Comparison of ENCODE assay signal across 23 cellular contexts in genomic region chr4:10154241-10154640, GRCh38. TPM values are rescaled to one million over a fixed set of nuclear protein-coding genes. Genes with fewer than 3 reads are reported as not detected.
A peak's percentile ranks its signal among the peaks of the same experiment; 100 is the strongest.
DNase-seq lines count a peak whose midpoint lies in the region; ATAC-seq, FAIRE-seq and TF ChIP-seq lines count a peak whose summit lies in the region.
"Had no signal": no experiment of that assay in that cellular context is flagged by ENCODE, and none has a peak within 500 bp of the region (broad histone marks: within the 10 kb centered on the region; RNA-seq: fewer than 3 reads in every experiment).

No MANE protein-coding gene starts in this region.

- H3K4me3 Mint-ChIP-seq in mesothelial cell of epicardium = no peak overlapping the region
- H3K4me3 Mint-ChIP-seq: CD14-positive monocyte; CD4-positive, alpha-beta memory T cell; CD4-positive, CD25-positive, alpha-beta regulatory T cell; CD8-positive, alpha-beta memory T cell had no signal

- no peak overlapping the region for H3K4me3 ChIP-seq in HepG2 (replicated peaks in 1 of 3; ENCODE audit: insufficient read depth in 1 of 3, low read depth in 2 of 3, low read length in 3 of 3)
- no peak overlapping the region for H3K4me3 ChIP-seq in right lobe of liver
- no peak overlapping the region for H3K4me3 ChIP-seq in K562
- no peak overlapping the region for H3K4me3 ChIP-seq in parathyroid adenoma (ENCODE audit: low read depth, low read length)
- H3K4me3 ChIP-seq: BLaER1 had no signal

- TF ChIP-seq EP300 in HepG2 (IDR thresholded peaks at IDR 0.05; ENCODE audit: low read depth in 2 of 2, low read length in 2 of 2) = no peak
- no peak for TF ChIP-seq EP300 in HepG2 (CRISPR knock-in tag; IDR thresholded peaks at IDR 0.05; ENCODE audit: borderline replicate concordance)
- no peak for TF ChIP-seq EP300 in K562 (IDR thresholded peaks at IDR 0.05; ENCODE audit: low read length)

- BruUV-seq in HepG2 (replicated peaks; lab: Mats Ljungman, UMichigan) (no TSS peak), K562 (replicated peaks; lab: Mats Ljungman, UMichigan) (no TSS peak)

- TF ChIP-seq RAD21 in HepG2 (CRISPR knock-in tag; IDR thresholded peaks at IDR 0.05) (no peak), K562 (CRISPR knock-in tag; conservative IDR thresholded peaks at IDR 0.05 in 1 of 2, IDR thresholded peaks at IDR 0.05 in 1 of 2) (no peak)

- TF ChIP-seq CTCF in HepG2 (CRISPR knock-in tag; IDR thresholded peaks at IDR 0.05) = no peak
- no peak for TF ChIP-seq CTCF in right lobe of liver (IDR thresholded peaks at IDR 0.05)
- no peak for TF ChIP-seq CTCF in K562 (IDR thresholded peaks at IDR 0.05 in 2 of 3, conservative IDR thresholded peaks at IDR 0.05 in 1 of 3; ENCODE audit: insufficient read depth in 2 of 3, low read depth in 1 of 3, low read length in 3 of 3)
- no peak for TF ChIP-seq CTCF in parathyroid adenoma (IDR thresholded peaks at IDR 0.05)
- TF ChIP-seq CTCF in mesothelial cell of epicardium (IDR thresholded peaks at IDR 0.05; ENCODE audit: unreplicated experiment) = no peak

- H4K20me1 ChIP-seq in HepG2 (ENCODE audit: insufficient read depth, low read length) (no peaks in the 10 kb centered on the region), K562 (replicated peaks; ENCODE audit: control insufficient read depth, insufficient read depth, low read length) (no peaks in the 10 kb centered on the region)
- H4K20me1 ChIP-seq: BLaER1 had no signal

- H3K4me2 ChIP-seq in HepG2 (ENCODE audit: low read depth, low read length) (no peak overlapping the region), K562 (ENCODE audit: insufficient read depth, low read length) (no peak overlapping the region), parathyroid adenoma (ENCODE audit: low read length) (no peak overlapping the region)
- H3K4me2 ChIP-seq: BLaER1 had no signal

- H3K4me1 Mint-ChIP-seq in mesothelial cell of epicardium = peaks cover 2% of the 10 kb centered on the region

- H3K79me2 ChIP-seq in HepG2 (ENCODE audit: insufficient read depth, low read length) (no peaks in the 10 kb centered on the region), K562 (ENCODE audit: control insufficient read depth, insufficient read depth, low read length) (no peaks in the 10 kb centered on the region), parathyroid adenoma (no peaks in the 10 kb centered on the region)

- H3K9me3 ChIP-seq in HepG2 (ENCODE audit: low read length) = no peaks in the 10 kb centered on the region
- H3K9me3 ChIP-seq in right lobe of liver = no peaks in the 10 kb centered on the region
- no peaks in the 10 kb centered on the region for H3K9me3 ChIP-seq in K562 (replicated peaks; ENCODE audit: control insufficient read depth, insufficient read depth, low read depth, low read length)
- no peaks in the 10 kb centered on the region for H3K9me3 ChIP-seq in parathyroid adenoma (ENCODE audit: control insufficient read depth, low read length)
- H3K9me3 ChIP-seq: BE2C, BLaER1, Caco-2 had no signal

- DNase-seq in HepG2 (ENCODE audit: low spot score) = no peak
- no peak for DNase-seq in right lobe of liver
- no peak for DNase-seq in K562 (ENCODE audit: extremely low read depth in 1 of 4, low spot score in 3 of 4)
- no peak for DNase-seq in mesothelial cell of epicardium (ENCODE audit: low spot score in 2 of 2, unreplicated experiment in 2 of 2)
- no peak for DNase-seq in COR-L47 (lab: John Stamatoyannopoulos, UW)
- DNase-seq: ACHN; BE2C; C1 segment of cervical spinal cord; Caco-2; Calu3; CD4-positive, alpha-beta memory T cell; CD4-positive, CD25-positive, alpha-beta regulatory T cell; CD8-positive, alpha-beta memory T cell; DMS79 treated with DMSO at 0.1 percent for 48 hours; GF-D8 had no signal

- no peak overlapping the region for H3K27ac ChIP-seq in HepG2 (ENCODE audit: extremely low read length, insufficient read depth, low read length)
- no peak overlapping the region for H3K27ac ChIP-seq in right lobe of liver
- no peak overlapping the region for H3K27ac ChIP-seq in K562 (ENCODE audit: extremely low read depth, low read depth, low read length)
- H3K27ac ChIP-seq in parathyroid adenoma = peak overlapping the region; percentile 42
- H3K27ac ChIP-seq: 22Rv1, BLaER1 had no signal

- ATAC-seq in HepG2 = no peak
- no peak for ATAC-seq in right lobe of liver
- no peak for ATAC-seq in K562

- FAIRE-seq in HepG2 (lab: Jason Lieb, UNC) = no peak
- no peak for FAIRE-seq in K562 (lab: Jason Lieb, UNC)
- FAIRE-seq: D721Med, G401.6, GM12891, GM19239 had no signal

- H3K27ac Mint-ChIP-seq in mesothelial cell of epicardium = no peak overlapping the region
- H3K27ac Mint-ChIP-seq: CD14-positive monocyte; CD4-positive, alpha-beta memory T cell; CD4-positive, CD25-positive, alpha-beta regulatory T cell; CD8-positive, alpha-beta memory T cell had no signal

- H2AFZ ChIP-seq in HepG2 (ENCODE audit: low read length) (no peak overlapping the region), K562 (ENCODE audit: low read depth, low read length) (no peak overlapping the region), parathyroid adenoma (no peak overlapping the region)

- H3K9ac ChIP-seq in HepG2 (ENCODE audit: insufficient read depth, low read depth, low read length) (no peak overlapping the region), K562 (ENCODE audit: insufficient read depth in 1 of 2, low read depth in 2 of 2, low read length in 2 of 2) (no peak overlapping the region), parathyroid adenoma (no peak overlapping the region)
- H3K9ac ChIP-seq: BLaER1 had no signal

- TF ChIP-seq POLR2A in HepG2 (IDR thresholded peaks at IDR 0.05; ENCODE audit: insufficient read depth in 1 of 2, low read depth in 2 of 2, low read length in 2 of 2) (no peak), right lobe of liver (IDR thresholded peaks at IDR 0.05) (no peak), K562 (conservative IDR thresholded peaks at IDR 0.05) (no peak)

- CTCF ChIA-PET in HepG2 (lab: Yijun Ruan, JAX; ENCODE audit: low intra/inter-chr PET ratio, low total read pairs) = no interaction called here
- CTCF ChIA-PET in K562 (lab: Yijun Ruan, JAX; ENCODE audit: low intra/inter-chr PET ratio) = no interaction called here

- WGBS in HepG2 (ENCODE audit: low lambda C conversion rate) = 14% methylated on average over 2 of the region's 3 CpGs
- WGBS in right lobe of liver (ENCODE audit: insufficient coverage, low coverage, low lambda C conversion rate, missing lambda C conversion rate) = 46% methylated on average over 3 of the region's 3 CpGs
- WGBS in K562 (ENCODE audit: insufficient coverage, low coverage, missing lambda C conversion rate) = 2% methylated on average over 3 of the region's 3 CpGs

- intact Hi-C loops in HepG2 (cut with micrococcal nuclease; ENCODE audit: unreplicated experiment) (no loop called here), right lobe of liver (cut with DNase I) (loop anchor here in 1 of 2 donors (10.0 kb wide), 1 partner anchor 251 kb away; no protein-coding TSS in a partner anchor), K562 (cut with micrococcal nuclease) (no loop called here)

- H3K36me3 Mint-ChIP-seq in mesothelial cell of epicardium = no peaks in the 10 kb centered on the region
- H3K36me3 Mint-ChIP-seq: CD14-positive monocyte; CD4-positive, alpha-beta memory T cell; CD4-positive, CD25-positive, alpha-beta regulatory T cell; CD8-positive, alpha-beta memory T cell had no signal

- H3K27me3 ChIP-seq in HepG2 (ENCODE audit: control insufficient read depth in 1 of 2, insufficient read depth in 2 of 2, low read length in 2 of 2) = peaks cover 0 to 17% of the 10 kb centered on the region in 2 experiments; a peak in 2 of 5 replicates
- no peaks in the 10 kb centered on the region for H3K27me3 ChIP-seq in right lobe of liver
- H3K27me3 ChIP-seq in K562 (ENCODE audit: control insufficient read depth in 2 of 2, insufficient read depth in 2 of 2, low read length in 2 of 2) = peaks cover 7 to 24% of the 10 kb centered on the region in 2 experiments; a peak in 4 of 5 replicates
- H3K27me3 ChIP-seq in parathyroid adenoma (ENCODE audit: control insufficient read depth, insufficient read depth, low read length) = no peaks in the 10 kb centered on the region
- H3K27me3 ChIP-seq: BE2C, BLaER1 had no signal

- POLR2A ChIA-PET in HepG2 (lab: Yijun Ruan, JAX) (no interaction called here), K562 (lab: Yijun Ruan, JAX) (interaction anchor here (2.5 to 2.8 kb wide), 2 partner anchors 10 to 37 kb away, joined by 7 to 25 read pairs; partner anchors contain the start of gene WDR1)

- in situ Hi-C loops in HepG2 (cut with HindIII; ENCODE audit: extremely low pct_ligation_motif_present, low pct_unique_long_range_greater_than_20kb) (loop anchor here (25.0 kb wide), 1 partner anchor 1258 kb away; no protein-coding TSS in a partner anchor), K562 (cut with MboI) (loop anchor here (25.0 kb wide), 1 partner anchor 1258 kb away; no protein-coding TSS in a partner anchor)

- H3K9me3 Mint-ChIP-seq in mesothelial cell of epicardium = no peaks in the 10 kb centered on the region
- H3K9me3 Mint-ChIP-seq: CD14-positive monocyte; CD4-positive, alpha-beta memory T cell; CD4-positive, CD25-positive, alpha-beta regulatory T cell; CD8-positive, alpha-beta memory T cell had no signal

- H3K36me3 ChIP-seq in HepG2 (replicated peaks in 1 of 2; ENCODE audit: control insufficient read depth in 1 of 2, insufficient read depth in 2 of 2, low read length in 2 of 2) (no peaks in the 10 kb centered on the region), right lobe of liver (no peaks in the 10 kb centered on the region), K562 (ENCODE audit: control insufficient read depth, insufficient read depth, low read length) (no peaks in the 10 kb centered on the region), parathyroid adenoma (ENCODE audit: control insufficient read depth, insufficient read depth, low read length) (no peaks in the 10 kb centered on the region)
- H3K36me3 ChIP-seq: BE2C, BLaER1 had no signal

- no peaks in the 10 kb centered on the region for H3K9me1 ChIP-seq in K562 (ENCODE audit: control insufficient read depth, insufficient read depth, low read length)

- H3K4me1 ChIP-seq in HepG2 (ENCODE audit: insufficient read depth, low read length) (peaks cover 9% of the 10 kb centered on the region; the same call in 1 of the 2 replicates), right lobe of liver (no peaks in the 10 kb centered on the region), K562 (replicated peaks in 1 of 2; ENCODE audit: control insufficient read depth in 2 of 2, insufficient read depth in 2 of 2, low read length in 2 of 2) (peaks cover 0 to 4% of the 10 kb centered on the region in 2 experiments; a peak in 2 of 5 replicates), parathyroid adenoma (peaks cover 9% of the 10 kb centered on the region)
- H3K4me1 ChIP-seq: BE2C, Caco-2 had no signal

- peaks cover 70% of the 10 kb centered on the region for H3K27me3 Mint-ChIP-seq in mesothelial cell of epicardium (ENCODE audit: low read depth)

RNA-seq across cellular contexts. Expression of gene WDR1, which starts 37.6 kb away (rescaled TPM):
- total RNA-seq in HepG2 (2016; rRNA removed; fragmentation: Illumina TruSeq; extraction: Trizol) = 106 and 120 TPM in 2 replicates
- 50.7 and 51.7 TPM in 2 replicates for total RNA-seq in HepG2 (2016; cell fraction: cytosol; rRNA removed; fragmentation: Illumina TruSeq; extraction: Trizol; ENCODE audit: low read depth)
- 98.1 and 109 TPM in 2 replicates for total RNA-seq in HepG2 (2016; cell fraction: insoluble cytoplasmic fraction; rRNA removed; fragmentation: Illumina TruSeq; extraction: Trizol)
- 54.9 and 56.0 TPM in 2 replicates for total RNA-seq in HepG2 (2016; cell fraction: membrane; rRNA removed; fragmentation: Illumina TruSeq; extraction: Trizol)
- total RNA-seq in HepG2 (2016; cell fraction: nucleus; rRNA removed; fragmentation: Illumina TruSeq; extraction: Trizol) = 57.3 and 65.4 TPM in 2 replicates
- polyA plus RNA-seq in HepG2 (2011; rRNA removed) = 198 and 199 TPM in 2 replicates
- polyA plus RNA-seq in HepG2 (2011; cell fraction: cytosol; rRNA removed) = 187 and 226 TPM in 2 replicates
- polyA plus RNA-seq in HepG2 (2011; cell fraction: nucleus; rRNA removed) = 166 and 177 TPM in 2 replicates
- 117 and 122 TPM in 2 replicates for polyA plus RNA-seq in HepG2 (2012)
- 33.9 and 35.4 TPM in 2 replicates for polyA plus RNA-seq in HepG2 (2016; cell fraction: cytosol; fragmentation: Illumina TruSeq; extraction: Trizol; ENCODE audit: low read depth)
- polyA plus RNA-seq in HepG2 (2016; cell fraction: insoluble cytoplasmic fraction; fragmentation: Illumina TruSeq; extraction: Trizol; ENCODE audit: low read depth) = 136 and 179 TPM in 2 replicates
- 47.7 and 51.7 TPM in 2 replicates for polyA plus RNA-seq in HepG2 (2016; cell fraction: membrane; fragmentation: Illumina TruSeq; extraction: Trizol; ENCODE audit: low read depth)
- polyA plus RNA-seq in HepG2 (2016; cell fraction: nucleus; fragmentation: Illumina TruSeq; extraction: Trizol; ENCODE audit: insufficient read depth, low read depth) = 118 and 124 TPM in 2 replicates
- 149 and 296 TPM in 2 replicates for polyA minus RNA-seq in HepG2 (2011; rRNA and poly(A)+ RNA removed; ENCODE audit: low replicate concordance)
- polyA minus RNA-seq in HepG2 (2011; cell fraction: cytosol; rRNA and poly(A)+ RNA removed) = 111 and 136 TPM in 2 replicates
- polyA minus RNA-seq in HepG2 (2011; cell fraction: nucleus; rRNA and poly(A)+ RNA removed) = 82.2 and 96.2 TPM in 2 replicates
- total RNA-seq in right lobe of liver = 100 to 1,000 TPM in 1 of 6 experiments, 10 to 100 TPM in 5; 65.1 to 149 (median 76.4) TPM
- 72.4 and 125 TPM in 2 replicates for total RNA-seq in K562 (2011; cell fraction: chromatin; rRNA removed; ENCODE audit: low replicate concordance)
- 75.3 and 90.2 TPM in 2 replicates for total RNA-seq in K562 (2011; cell fraction: nucleolus; rRNA removed)
- total RNA-seq in K562 (2011; cell fraction: nucleoplasm; rRNA removed) = 64.2 and 70.3 TPM in 2 replicates
- total RNA-seq in K562 (2014; rRNA removed) = 151 and 154 TPM in 2 replicates
- total RNA-seq in K562 (2014; rRNA removed; fragmentation: Illumina TruSeq; extraction: Trizol) = 111 and 112 TPM in 2 replicates
- 120 and 124 TPM in 2 replicates for total RNA-seq in K562 (2015; rRNA removed; fragmentation: Illumina TruSeq; extraction: Trizol)
- 186 and 213 TPM in 2 replicates for total RNA-seq in K562 (2021)
- 140 and 186 TPM in 2 replicates for polyA plus RNA-seq in K562 (2011; rRNA removed)
- polyA plus RNA-seq in K562 (2011; cell fraction: cytosol; rRNA removed) = 176 and 298 TPM in 2 replicates
- 133 and 190 TPM in 2 replicates for polyA plus RNA-seq in K562 (2011; cell fraction: nucleus; rRNA removed)
- polyA plus RNA-seq in K562 (2012) = 144 and 177 TPM in 2 replicates
- polyA plus RNA-seq in K562 (2014; fragmentation: Illumina TruSeq; extraction: Trizol) = 139 and 149 TPM in 2 replicates
- 10 to 100 TPM; 16.1 to 23.0 TPM for polyA plus RNA-seq in K562 (2014; fragmentation: Nextera tagmentation; extraction: Ambion mirVana)
- 120 and 125 TPM in 2 replicates for polyA plus RNA-seq in K562 (2014; rRNA removed)
- 188 and 256 TPM in 2 replicates for polyA minus RNA-seq in K562 (2011; rRNA and poly(A)+ RNA removed)
- 111 and 132 TPM in 2 replicates for polyA minus RNA-seq in K562 (2011; cell fraction: cytosol; rRNA and poly(A)+ RNA removed)
- polyA minus RNA-seq in K562 (2011; cell fraction: nucleus; rRNA and poly(A)+ RNA removed) = 53.7 and 56.2 TPM in 2 replicates
- total RNA-seq in mesothelial cell of epicardium = 227 to 229 TPM (median 227 TPM) in 3 replicates

Comparison
In these comparisons a context has a peak if more than half of its experiments do, and no peak if none do; other contexts are left out.
1. Of the 241 proteins assayed by ChIP-seq in both HepG2 and K562: peak only in HepG2: none; only in K562: MAFG; in both: MAFF and MAFK; in neither: 238.